30 cellular contexts compared by ENCODE assay signal in the genomic region with DNA sequence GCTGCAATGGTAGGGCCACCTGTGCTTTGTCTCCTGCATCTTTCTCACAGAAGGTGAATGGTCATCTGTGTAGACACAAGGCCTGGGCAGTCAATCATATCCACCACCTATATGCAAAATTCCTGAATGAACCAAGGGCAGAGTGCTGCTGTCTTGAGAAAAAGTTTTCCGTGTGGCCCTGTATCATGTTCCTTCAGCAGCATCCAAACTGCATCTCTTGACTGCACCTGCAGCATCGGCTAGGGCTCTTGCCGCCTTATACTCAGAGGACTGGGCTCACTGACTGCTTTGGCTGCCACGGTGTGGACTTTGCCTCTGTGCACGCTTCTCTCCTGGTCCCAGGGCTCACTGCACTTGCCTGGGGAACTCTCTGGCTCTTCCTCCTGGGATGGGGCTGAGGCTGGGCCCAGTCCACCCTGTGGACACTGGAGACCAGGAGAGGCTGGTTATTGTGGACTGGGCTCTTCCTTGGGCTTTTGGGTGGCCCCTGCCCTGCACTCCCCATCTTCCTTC. TPM values are rescaled to one million over a fixed set of nuclear protein-coding genes. Genes with fewer than 3 reads are reported as not detected.
A peak's percentile ranks its signal among the peaks of the same experiment; 100 is the strongest.
DNase-seq lines count a peak whose midpoint lies in the region; ATAC-seq and TF ChIP-seq lines count a peak whose summit lies in the region.
"Had no signal": no experiment of that assay in that cellular context is flagged by ENCODE, and none has a peak within 500 bp of the region (broad histone marks: within the 10 kb centered on the region; RNA-seq: fewer than 3 reads in every experiment).

No MANE protein-coding gene starts in this region.

- H3K27ac Mint-ChIP-seq in brain, result peak overlapping the region; percentile 37 to 97 (median 95)
- H3K27ac Mint-ChIP-seq: activated T-helper 2 cell treated with anti-CD3 and anti-CD28 coated beads, Interferon-gamma antibody, Interleukin-2, Interleukin-4, amounts not matched to agents 10 μg/mL and 5 μg/mL and 100 μg/mL, durations not matched to agents 14 hours and 24 hours and 36 hours had no signal

- peak overlapping the region; percentile 92 for H3K9ac ChIP-seq in Karpas-422 (ENCODE audit: low read length)

- H3K4me2 ChIP-seq in Karpas-422 (ENCODE audit: low read depth, low read length, poor library complexity, severe bottlenecking), result peak overlapping the region; percentile 88

- no peaks in the 10 kb centered on the region for H3K9me2 ChIP-seq in Karpas-422 (replicated peaks; ENCODE audit: insufficient read depth, low read length)

- no peak overlapping the region for H3K4me3 Mint-ChIP-seq in brain

- peaks cover 0 to 3% (median 0%) of the 10 kb centered on the region in 5 experiments for H3K9me3 Mint-ChIP-seq in brain

- intact Hi-C loops in mucosa of descending colon (cut with DNase I, micrococcal nuclease), result no loop called here

- H3K27me3 Mint-ChIP-seq in brain, result no peaks in the 10 kb centered on the region

- H3K79me2 ChIP-seq in Karpas-422 (ENCODE audit: low read length), result peaks cover 44% of the 10 kb centered on the region

- TF ChIP-seq CTCF in brain (conservative IDR thresholded peaks at IDR 0.05) (no peak), mucosa of descending colon (IDR thresholded peaks at IDR 0.05) (no peak)

- H2AFZ ChIP-seq in Karpas-422 (ENCODE audit: low read length), result no peak overlapping the region

- H3K4me3 ChIP-seq in Karpas-422 (ENCODE audit: low read length), result peak overlapping the region; percentile 57
- H3K4me3 ChIP-seq in mucosa of descending colon, result no peak overlapping the region
- H3K4me3 ChIP-seq: breast epithelium, left ventricle myocardium inferior, right atrium auricular region had no signal

- peak overlapping the region; percentile 100 for H3K27ac ChIP-seq in Karpas-422 (ENCODE audit: low read length)
- H3K27ac ChIP-seq: breast epithelium, C4-2B, HL-60, neutrophil, right atrium auricular region had no signal

- peaks cover 21% of the 10 kb centered on the region for H3K36me3 ChIP-seq in Karpas-422 (ENCODE audit: insufficient read depth, low read length)
- H3K36me3 ChIP-seq in mucosa of descending colon (ENCODE audit: low read depth), result no peaks in the 10 kb centered on the region
- H3K36me3 ChIP-seq: breast epithelium, neutrophil had no signal

- H3K4me1 ChIP-seq in Karpas-422 (ENCODE audit: low read length), result peaks cover 62% of the 10 kb centered on the region
- H3K4me1 ChIP-seq in mucosa of descending colon (ENCODE audit: low read depth), result no peaks in the 10 kb centered on the region
- H3K4me1 ChIP-seq: breast epithelium, Caco-2 had no signal

- H3K36me3 Mint-ChIP-seq in brain, result peaks cover 30% of the 10 kb centered on the region

- ATAC-seq in mucosa of descending colon (peak; percentile 68), GM18867 (IDR thresholded peaks at IDR 0.05; ENCODE audit: unreplicated experiment) (no peak)
- ATAC-seq: Panc1 had no signal

- no peaks in the 10 kb centered on the region for H4K20me1 ChIP-seq in Karpas-422 (ENCODE audit: insufficient read depth, low read depth, low read length)

- H3K9me3 ChIP-seq in Karpas-422 (ENCODE audit: low read length) (no peaks in the 10 kb centered on the region), mucosa of descending colon (no peaks in the 10 kb centered on the region)
- H3K9me3 ChIP-seq: breast epithelium, Caco-2, left ventricle myocardium inferior, neutrophil, right atrium auricular region had no signal

- H3K4me1 Mint-ChIP-seq in brain, result peaks cover 52% of the 10 kb centered on the region

- peak; percentile 67 for DNase-seq in Karpas-422
- no peak for DNase-seq in mucosa of descending colon
- no peak for DNase-seq in anterior cingulate cortex (lab: John Stamatoyannopoulos, UW)
- no peak for DNase-seq in SKM-1 treated with dmso at 0.1 percent for 144 hours (lab: John Stamatoyannopoulos, UW; ENCODE audit: unreplicated experiment)
- no peak for DNase-seq in D341Med (ENCODE audit: low spot score)
- DNase-seq: activated CD4-positive, alpha-beta T cell treated with anti-CD3 and anti-CD28 coated beads for 4 hours; activated naive CD4-positive, alpha-beta T cell treated with anti-CD3 and anti-CD28 coated beads, Interleukin-2, amount 50 U/mL, for 16 hours; Caco-2; DMS79; erythroblast; GF-D8; GOT3; KG1; left ventricle myocardium inferior; NCI-H2081; NCI-H345; SIG-M5; stimulated activated CD4-positive, alpha-beta T cell treated with anti-CD3 and anti-CD28 coated beads, Interleukin-2, amount 100 ng/mL, for 48 hours; SW 1271; trophoblast cell; WERI-Rb-1 had no signal

- H3K27me3 ChIP-seq in Karpas-422 (ENCODE audit: low read length), result no peaks in the 10 kb centered on the region
- H3K27me3 ChIP-seq: breast epithelium, neutrophil, right atrium auricular region had no signal

RNA-seq across cellular contexts. Expression of gene STS, which starts 39.5 kb away (rescaled TPM):
- total RNA-seq in Karpas-422 (2014; rRNA removed; shearing (Covaris generic); ENCODE audit: low replicate concordance), result 15.6 and 28.5 TPM in 2 replicates
- polyA plus RNA-seq in brain (ENCODE audit: insufficient read depth, low read depth, low replicate concordance), result 5.4 TPM
- total RNA-seq in mucosa of descending colon, result 10 to 100 TPM in 2 of 3 donors, 1 to 10 TPM in 1; 8.1 to 19.3 (median 12.9) TPM

RNA-seq across cellular contexts. Expression of gene PUDP, which starts 39.9 kb away (rescaled TPM):
- total RNA-seq in Karpas-422 (2014; rRNA removed; shearing (Covaris generic); ENCODE audit: low replicate concordance), result 36.8 and 41.2 TPM in 2 replicates
- 7.6 TPM for polyA plus RNA-seq in brain (ENCODE audit: insufficient read depth, low read depth, low replicate concordance)
- total RNA-seq in mucosa of descending colon, result 10 to 100 TPM; 16.4 to 38.5 (median 32.3) TPM
